8 cellular contexts compared by ENCODE assay signal in the genomic region with DNA sequence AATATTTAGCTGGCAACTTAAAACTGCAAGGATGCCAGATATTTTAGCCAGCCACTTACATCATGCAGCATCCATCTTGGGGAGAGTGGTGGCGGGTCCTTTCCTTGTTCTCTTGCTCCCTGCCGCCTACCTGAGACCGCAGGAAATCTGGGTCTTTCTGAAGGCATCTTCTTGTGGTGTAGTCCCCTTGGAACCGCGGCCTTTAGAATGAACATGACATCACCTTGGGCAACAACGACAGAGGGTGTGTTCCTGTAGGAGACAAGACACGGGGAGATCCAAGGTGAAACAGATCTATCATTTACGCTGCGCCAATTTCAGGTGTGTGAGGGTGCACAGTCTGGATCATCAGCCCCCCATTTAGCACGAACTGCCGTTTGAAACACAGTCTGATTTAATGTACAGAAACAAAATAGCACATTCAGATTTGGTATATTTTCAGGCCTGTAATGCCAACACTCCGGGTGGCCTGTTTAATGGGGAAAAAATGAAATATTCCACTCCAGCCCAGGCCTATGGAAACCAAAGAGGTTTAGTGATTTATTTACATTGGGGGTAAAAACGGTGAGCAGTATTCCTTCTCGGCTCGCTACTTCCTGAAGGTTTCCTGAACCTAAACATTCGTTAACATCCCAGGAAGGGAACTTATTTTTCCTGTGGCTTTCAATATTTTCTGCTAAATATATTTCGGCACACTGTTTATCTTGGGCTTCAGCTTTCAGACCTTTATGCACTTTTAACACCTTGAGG. TPM values are rescaled to one million over a fixed set of nuclear protein-coding genes. Genes with fewer than 3 reads are reported as not detected.
DNase-seq lines count a peak whose midpoint lies in the region; ATAC-seq lines count a peak whose summit lies in the region.

No MANE protein-coding gene starts in this region.

- WGBS in urinary bladder = 27% methylated on average over 17 of the region's 17 CpGs

- peak; percentile 50 for DNase-seq in COLO668 (lab: John Stamatoyannopoulos, UW; ENCODE audit: unreplicated experiment)
- DNase-seq in NCI-H128 (lab: John Stamatoyannopoulos, UW; ENCODE audit: unreplicated experiment) = peak; percentile 55
- no peak for DNase-seq in memory B cell (ENCODE audit: low spot score in 2 of 2)
- DNase-seq in NCI-H2029 treated with DMSO at 0.1 percent for 48 hours (lab: John Stamatoyannopoulos, UW) = no peak
- no peak for DNase-seq in GOT3 (lab: John Stamatoyannopoulos, UW)
- no peak for DNase-seq in AG08395 (ENCODE audit: low spot score)

- no peaks in the 10 kb centered on the region for H3K36me3 ChIP-seq in urinary bladder (ENCODE audit: insufficient read depth)

- H3K27me3 Mint-ChIP-seq in memory B cell = no peaks in the 10 kb centered on the region

- peak overlapping the region; percentile 91 for H3K27ac Mint-ChIP-seq in memory B cell

- peak overlapping the region; percentile 79 for H3K4me3 Mint-ChIP-seq in memory B cell

- H3K27ac ChIP-seq in angular gyrus (ENCODE audit: low read depth, low read length) (peak overlapping the region; percentile 94), urinary bladder (ENCODE audit: low read depth) (peak overlapping the region; percentile 88)

- no peak overlapping the region for H3K4me3 ChIP-seq in urinary bladder (ENCODE audit: low read depth, low read length)

- no peaks in the 10 kb centered on the region for H3K9me3 Mint-ChIP-seq in memory B cell

- H3K4me1 ChIP-seq in urinary bladder (ENCODE audit: insufficient read depth) = peaks cover 1% of the 10 kb centered on the region

- H3K4me1 Mint-ChIP-seq in memory B cell = peaks cover 37% of the 10 kb centered on the region

- ATAC-seq in memory B cell (ENCODE audit: low read depth) = no peak

- no peaks in the 10 kb centered on the region for H3K36me3 Mint-ChIP-seq in memory B cell

RNA-seq across cellular contexts. Expression of gene IRF2BPL, which starts 12.7 kb away (rescaled TPM):
- 26.4 TPM for total RNA-seq in urinary bladder
- polyA plus RNA-seq in urinary bladder = 65.3 TPM

RNA-seq across cellular contexts. Expression of gene CIPC, which starts 56.9 kb away (rescaled TPM):
- 25.6 TPM for total RNA-seq in urinary bladder
- polyA plus RNA-seq in urinary bladder = 28.8 TPM

Comparison
In these comparisons a context has a peak if more than half of its experiments do, and no peak if none do; other contexts are left out.
1. DNase-seq: peak in COLO668 (single experiment) and NCI-H128 (single experiment); none in memory B cell (0 of 2), NCI-H2029 treated with DMSO at 0.1 percent for 48 hours (single experiment), GOT3 (single experiment) and AG08395 (single experiment).